Comparison of ENCODE assay signal across 13 cellular contexts in the genomic region with DNA sequence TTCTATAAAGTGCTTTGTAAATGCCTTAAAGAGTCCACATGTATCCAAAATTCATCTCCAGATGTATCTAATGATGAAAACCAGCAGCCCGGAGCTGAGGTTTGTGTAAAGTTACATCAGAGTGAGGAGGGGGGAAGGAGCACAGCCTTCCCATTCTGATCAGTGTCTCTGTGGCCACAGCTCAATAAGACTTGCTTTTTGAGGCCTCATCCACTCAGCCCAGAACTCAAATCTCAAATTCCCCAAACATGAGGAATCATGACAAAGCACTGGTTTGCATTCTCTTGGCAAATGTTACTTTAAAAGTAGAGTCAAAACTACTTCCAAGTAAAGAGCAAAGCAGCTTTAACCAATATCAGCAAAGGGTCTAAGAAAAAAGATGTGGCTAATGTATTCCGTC. TPM values are rescaled to one million over a fixed set of nuclear protein-coding genes. Genes with fewer than 3 reads are reported as not detected.
DNase-seq lines count a peak whose midpoint lies in the region; ATAC-seq and TF ChIP-seq lines count a peak whose summit lies in the region.
"Had no signal": no experiment of that assay in that cellular context is flagged by ENCODE, and none has a peak within 500 bp of the region (broad histone marks: within the 10 kb centered on the region; RNA-seq: fewer than 3 reads in every experiment).

No MANE protein-coding gene starts in this region.

- POLR2A ChIA-PET in naive thymus-derived CD4-positive, alpha-beta T cell (lab: Charles Lee), result interaction anchor here (0.7 kb wide), 1 partner anchor 11 kb away, joined by 3 read pairs; no protein-coding TSS in a partner anchor

- peaks cover 0 to 19% (median 5%) of the 10 kb centered on the region in 5 donors for H3K36me3 Mint-ChIP-seq in naive thymus-derived CD4-positive, alpha-beta T cell

- peak overlapping the region; percentile 15 for H3K9ac ChIP-seq in mammary epithelial cell (ENCODE audit: insufficient read depth, low read length)
- peak overlapping the region; percentile 92 for H3K9ac ChIP-seq in mesenchymal stem cell (ENCODE audit: low read length)

- H3K36me3 ChIP-seq in left ventricle myocardium inferior (no peaks in the 10 kb centered on the region), heart right ventricle (no peaks in the 10 kb centered on the region), mammary epithelial cell (ENCODE audit: insufficient read depth, low read length) (no peaks in the 10 kb centered on the region), mesenchymal stem cell (ENCODE audit: control insufficient read depth in 1 of 2, insufficient read depth in 2 of 2, low read depth in 1 of 2, low read length in 2 of 2) (peaks cover 0 to 6% of the 10 kb centered on the region in 2 experiments)
- no peaks in the 10 kb centered on the region for H3K36me3 ChIP-seq in naive thymus-derived CD4-positive, alpha-beta T cell (ENCODE audit: control insufficient read depth in 2 of 3, insufficient read depth in 3 of 3, low read length in 3 of 3)
- H3K36me3 ChIP-seq: colonic mucosa had no signal

- TF ChIP-seq CTCF in left ventricle myocardium inferior (IDR thresholded peaks at IDR 0.05; ENCODE audit: borderline replicate concordance) (no peak), heart right ventricle (IDR thresholded peaks at IDR 0.05) (no peak), mammary epithelial cell (conservative IDR thresholded peaks at IDR 0.05 in 1 of 2, IDR thresholded peaks at IDR 0.05 in 1 of 2; ENCODE audit: extremely low read depth in 1 of 2, insufficient read depth in 1 of 2, low read depth in 1 of 2, low read length in 2 of 2) (no peak)

- CTCF ChIA-PET in mammary epithelial cell (lab: Charles Lee; ENCODE audit: low non-redundant PET), result no interaction called here
- CTCF ChIA-PET in naive thymus-derived CD4-positive, alpha-beta T cell (lab: Charles Lee), result no interaction called here

- no peaks in the 10 kb centered on the region for H3K79me2 ChIP-seq in mammary epithelial cell (ENCODE audit: insufficient read depth, low read length)

- H3K4me3 ChIP-seq in left ventricle myocardium inferior, result no peak overlapping the region
- no peak overlapping the region for H3K4me3 ChIP-seq in heart right ventricle
- H3K4me3 ChIP-seq in mammary epithelial cell (replicated peaks in 1 of 3; ENCODE audit: insufficient read depth in 1 of 3, low read depth in 2 of 3, low read length in 3 of 3), result no peak overlapping the region
- peak overlapping the region in 1 of 2 experiments; percentile 56 for H3K4me3 ChIP-seq in mesenchymal stem cell (ENCODE audit: insufficient read depth in 1 of 2, low read depth in 1 of 2, low read length in 2 of 2)
- no peak overlapping the region for H3K4me3 ChIP-seq in naive thymus-derived CD4-positive, alpha-beta T cell (ENCODE audit: low read length)
- H3K4me3 ChIP-seq: colonic mucosa had no signal

- peaks cover 19% of the 10 kb centered on the region for H3K4me1 ChIP-seq in left ventricle myocardium inferior
- peaks cover 0 to 22% (median 13%) of the 10 kb centered on the region in 9 donors for H3K4me1 ChIP-seq in heart right ventricle
- peaks cover 51% of the 10 kb centered on the region for H3K4me1 ChIP-seq in mammary epithelial cell (ENCODE audit: insufficient read depth, low read length)
- H3K4me1 ChIP-seq in mesenchymal stem cell (ENCODE audit: control insufficient read depth, insufficient read depth, low read depth, low read length), result peaks cover 18% of the 10 kb centered on the region
- no peaks in the 10 kb centered on the region for H3K4me1 ChIP-seq in naive thymus-derived CD4-positive, alpha-beta T cell (ENCODE audit: control insufficient read depth in 2 of 2, insufficient read depth in 2 of 2, low read length in 2 of 2)
- H3K4me1 ChIP-seq: colonic mucosa had no signal

- no peak overlapping the region for H3K14ac ChIP-seq in mesenchymal stem cell (ENCODE audit: low read length in 2 of 2)

- peaks cover 2% of the 10 kb centered on the region for H3K79me1 ChIP-seq in mesenchymal stem cell (replicated peaks; ENCODE audit: low read length, poor library complexity, severe bottlenecking)

- no peak overlapping the region for H3K27ac Mint-ChIP-seq in naive thymus-derived CD4-positive, alpha-beta T cell

- DNase-seq in left ventricle myocardium inferior (no peak), heart right ventricle (no peak), mammary epithelial cell (peak; percentile 35), mesenchymal stem cell (peak; percentile 83), posterior cingulate gyrus (no peak)
- DNase-seq in naive thymus-derived CD4-positive, alpha-beta T cell, result no peak
- DNase-seq: colonic mucosa; GDM1; NCI-H1694; stimulated activated CD4-positive, alpha-beta T cell treated with anti-CD3 and anti-CD28 coated beads, Interleukin-4, amount 100 ng/mL, for 24 hours had no signal

- H3K4ac ChIP-seq in mesenchymal stem cell (ENCODE audit: low read depth in 1 of 2, low read length in 2 of 2), result peak overlapping the region; percentile 62 to 84

- peak overlapping the region; percentile 29 for H2BK15ac ChIP-seq in mesenchymal stem cell (ENCODE audit: low read depth, poor library complexity, severe bottlenecking)

- no peak overlapping the region for H3K4me3 Mint-ChIP-seq in naive thymus-derived CD4-positive, alpha-beta T cell

- no peaks in the 10 kb centered on the region for H3K27me3 Mint-ChIP-seq in naive thymus-derived CD4-positive, alpha-beta T cell

- peak overlapping the region; percentile 97 for H2BK5ac ChIP-seq in mesenchymal stem cell (ENCODE audit: low read depth, low read length, poor library complexity, severe bottlenecking)

- ATAC-seq in heart right ventricle (no peak), GM21381 (IDR thresholded peaks at IDR 0.05; ENCODE audit: unreplicated experiment) (no peak), HG03342 (IDR thresholded peaks at IDR 0.05; ENCODE audit: unreplicated experiment) (no peak)
- no peak for ATAC-seq in naive thymus-derived CD4-positive, alpha-beta T cell

- H2BK120ac ChIP-seq in mesenchymal stem cell (ENCODE audit: low read depth, low read length), result peak overlapping the region; percentile 86

- peak overlapping the region; percentile 66 for H4K91ac ChIP-seq in mesenchymal stem cell (ENCODE audit: low read length)

- no peaks in the 10 kb centered on the region for H4K20me1 ChIP-seq in mammary epithelial cell (ENCODE audit: insufficient read depth, low read length)

- H2AFZ ChIP-seq in mammary epithelial cell (ENCODE audit: low read depth, low read length) (no peak overlapping the region), mesenchymal stem cell (ENCODE audit: low read depth, low read length) (no peak overlapping the region)

- peak overlapping the region; percentile 72 to 96 for H2BK12ac ChIP-seq in mesenchymal stem cell (ENCODE audit: low read length in 2 of 2)

- H3K27ac ChIP-seq in left ventricle myocardium inferior (replicated peaks) (peak overlapping the region; percentile 54), heart right ventricle (peak overlapping the region in 5 of 10 donors; percentile 55 to 82 (median 65)), mammary epithelial cell (ENCODE audit: insufficient read depth, low read depth, low read length) (peak overlapping the region; percentile 85), mesenchymal stem cell (ENCODE audit: low read length, poor library complexity, severe bottlenecking) (peak overlapping the region; percentile 100)
- H3K27ac ChIP-seq in naive thymus-derived CD4-positive, alpha-beta T cell (ENCODE audit: low read depth, low read length), result no peak overlapping the region
- H3K27ac ChIP-seq: colonic mucosa, HL-60 had no signal

- H2AK5ac ChIP-seq in mesenchymal stem cell (ENCODE audit: low read length, severe bottlenecking), result peak overlapping the region; percentile 100

- H3K27me3 ChIP-seq in left ventricle myocardium inferior (ENCODE audit: low read depth) (no peaks in the 10 kb centered on the region), heart right ventricle (peaks cover 0 to 4% (median 0%) of the 10 kb centered on the region in 7 donors), mammary epithelial cell (ENCODE audit: insufficient read depth, low read length) (no peaks in the 10 kb centered on the region), mesenchymal stem cell (ENCODE audit: control insufficient read depth in 1 of 2, insufficient read depth in 1 of 2, low read length in 2 of 2) (no peaks in the 10 kb centered on the region)
- H3K27me3 ChIP-seq in naive thymus-derived CD4-positive, alpha-beta T cell (ENCODE audit: control insufficient read depth in 2 of 2, insufficient read depth in 2 of 2, low read length in 2 of 2), result no peaks in the 10 kb centered on the region
- H3K27me3 ChIP-seq: colonic mucosa had no signal

- TSS peak; percentile 90 for BruUV-seq in mammary epithelial cell (replicated peaks; lab: Mats Ljungman, UMichigan)

- H4K8ac ChIP-seq in mesenchymal stem cell (ENCODE audit: low read length), result peak overlapping the region; percentile 76

- in situ Hi-C loops in mammary epithelial cell (cut with MboI; ENCODE audit: low sequenced_read_pairs in 2 of 2), result no loop called here

- H3K4me1 Mint-ChIP-seq in naive thymus-derived CD4-positive, alpha-beta T cell, result no peaks in the 10 kb centered on the region

- dilution Hi-C loops in mammary epithelial cell (cut with HindIII; ENCODE audit: low sequenced_read_pairs), result no loop called here

- WGBS in heart right ventricle, 2 donors, result 82 to 86% methylated on average over 2 of the region's 2 CpGs
- WGBS in mammary epithelial cell (ENCODE audit: low coverage, missing lambda C conversion rate), result 100% methylated on average over 2 of the region's 2 CpGs
- 31% methylated on average over 1 of the region's 2 CpGs for WGBS in mesenchymal stem cell

- no peaks in the 10 kb centered on the region for H3K9me3 ChIP-seq in left ventricle myocardium inferior (replicated peaks)
- no peaks in the 10 kb centered on the region for H3K9me3 ChIP-seq in heart right ventricle
- no peaks in the 10 kb centered on the region for H3K9me3 ChIP-seq in mammary epithelial cell (replicated peaks; ENCODE audit: insufficient read depth, low read length)
- no peaks in the 10 kb centered on the region for H3K9me3 ChIP-seq in mesenchymal stem cell (ENCODE audit: control insufficient read depth, low read length)
- no peaks in the 10 kb centered on the region for H3K9me3 ChIP-seq in naive thymus-derived CD4-positive, alpha-beta T cell (ENCODE audit: control insufficient read depth in 2 of 3, low read length in 3 of 3)
- H3K9me3 ChIP-seq: colonic mucosa had no signal

- intact Hi-C loops in left ventricle myocardium inferior (cut with micrococcal nuclease) (no loop called here), heart right ventricle (cut with DNase I) (no loop called here), mammary epithelial cell (cut with micrococcal nuclease) (loop anchor here (5.0 to 10.0 kb wide), 2 partner anchors 96 to 273 kb away; a partner anchor contains a TSS), posterior cingulate gyrus (cut with DNase I) (no loop called here)
- intact Hi-C loops in naive thymus-derived CD4-positive, alpha-beta T cell (cut with micrococcal nuclease), result no loop called here

- no peak overlapping the region for H3K23ac ChIP-seq in mesenchymal stem cell (ENCODE audit: low read length in 2 of 2)

- H3K4me2 ChIP-seq in mammary epithelial cell (ENCODE audit: insufficient read depth, low read depth, low read length), result no peak overlapping the region
- no peak overlapping the region for H3K4me2 ChIP-seq in mesenchymal stem cell (ENCODE audit: low read length, poor library complexity, severe bottlenecking)

- peak overlapping the region; percentile 95 to 98 for H3K18ac ChIP-seq in mesenchymal stem cell (ENCODE audit: low read depth in 1 of 2, low read length in 2 of 2)

- no peaks in the 10 kb centered on the region for H3K9me3 Mint-ChIP-seq in naive thymus-derived CD4-positive, alpha-beta T cell

RNA-seq across cellular contexts. Expression of a gene that starts 30.8 kb away (rescaled TPM):
- total RNA-seq in left ventricle myocardium inferior (38.7 TPM), heart right ventricle (1,000 to 10,000 TPM in 1 of 10 donors, 100 to 1,000 TPM in 1, 10 to 100 TPM in 8; 28.3 to 1,074 (median 62.8) TPM), mammary epithelial cell (100 to 1,000 TPM in 1 of 2 donors, 10 to 100 TPM in 1; 59.7 to 164 TPM)
- polyA plus RNA-seq in heart right ventricle (100 to 1,000 TPM in 1 of 2 donors, 10 to 100 TPM in 1; 27.4 to 157 TPM), mammary epithelial cell (83.8 TPM)
- polyA minus RNA-seq in mammary epithelial cell, result 130 TPM
- 408 TPM for polyA plus RNA-seq in mesenchymal stem cell (2013, experiment 1 of 2)
- polyA plus RNA-seq in mesenchymal stem cell (2013, experiment 2 of 2), result 395 TPM
- not detected for total RNA-seq in naive thymus-derived CD4-positive, alpha-beta T cell
- polyA plus RNA-seq in naive thymus-derived CD4-positive, alpha-beta T cell, result not detected

Comparison
In these comparisons a context has a peak if more than half of its experiments do, and no peak if none do; other contexts are left out.
1. DNase-seq: peak in mammary epithelial cell (single experiment) and mesenchymal stem cell (single experiment); none in left ventricle myocardium inferior (single experiment), heart right ventricle (0 of 2), posterior cingulate gyrus (0 of 10) and naive thymus-derived CD4-positive, alpha-beta T cell (0 of 9).
2. RNA of a gene that starts 30.8 kb away (total RNA-seq): 59.7 to 164 TPM in mammary epithelial cell, 28.3 to 1,074 TPM in heart right ventricle and 38.7 TPM in left ventricle myocardium inferior (single experiment); not detected in naive thymus-derived CD4-positive, alpha-beta T cell; every median in the first group is over 10 times any median in the second.